Comparison of ENCODE assay signal across 8 cellular contexts in genomic region chr1:6235302-6235680, GRCh38. TPM values are rescaled to one million over a fixed set of nuclear protein-coding genes. Genes with fewer than 3 reads are reported as not detected.
DNase-seq lines count a peak whose midpoint lies in the region; ATAC-seq and TF ChIP-seq lines count a peak whose summit lies in the region.

No MANE protein-coding gene starts in this region.

- whole genome bisulfite sequencing in lung, 2 donors: 0% methylated on average over 28 to 31 of the region's 31 CpGs
- 0% methylated on average over 2 to 22 of the region's 31 CpGs for WGBS in transverse colon (ENCODE audit: low coverage in 1 of 2), 2 donors

- peaks cover 4 to 16% of the 10 kb centered on the region in 2 donors for H3K36me3 ChIP-seq in lung (ENCODE audit: control insufficient read depth in 2 of 2, insufficient read depth in 2 of 2, low read length in 2 of 2)
- peaks cover 0 to 25% (median 7%) of the 10 kb centered on the region in 4 donors for H3K36me3 ChIP-seq in transverse colon

- TF ChIP-seq CTCF in astrocyte of the spinal cord (IDR thresholded peaks at IDR 0.05; ENCODE audit: low read depth, low read length): no peak
- TF ChIP-seq CTCF in lung (IDR thresholded peaks at IDR 0.05; ENCODE audit: control extremely low read depth, extremely low read depth): no peak
- no peak for TF ChIP-seq CTCF in transverse colon (IDR thresholded peaks at IDR 0.05)

- TF ChIP-seq POLR2A in transverse colon (IDR thresholded peaks at IDR 0.05): no peak

- in situ Hi-C loops in astrocyte of the spinal cord (cut with HindIII; ENCODE audit: low sequenced_read_pairs) (no loop called here), transverse colon (cut with MboI; ENCODE audit: low pct_ligation_motif_present in 1 of 4, low pct_unique_long_range_greater_than_20kb in 1 of 4, low sequenced_read_pairs in 3 of 4) (loop anchor here in 1 of 4 donors (25.0 kb wide), 1 partner anchor 177 kb away; the partner anchor contains the start of genes ESPN and HES2)

- peaks cover 6 to 7% of the 10 kb centered on the region in 2 donors for H3K4me1 ChIP-seq in lung (ENCODE audit: control insufficient read depth in 2 of 2, insufficient read depth in 2 of 2, low read length in 2 of 2)
- peaks cover 8 to 16% (median 12%) of the 10 kb centered on the region in 4 donors for H3K4me1 ChIP-seq in transverse colon

- TF ChIP-seq EP300 in transverse colon (IDR thresholded peaks at IDR 0.05; ENCODE audit: low read depth): no peak

- H3K9me3 ChIP-seq in lung (ENCODE audit: control insufficient read depth in 2 of 2, insufficient read depth in 1 of 2, low read length in 1 of 2) (peaks cover 0 to 2% of the 10 kb centered on the region in 2 donors), transverse colon (no peaks in the 10 kb centered on the region)

- peak; percentile 4 to 8 for ATAC-seq in activated CD4-positive, CD25-positive, alpha-beta regulatory T cell treated with anti-CD3 and anti-CD28 coated beads, Interleukin-2, amount 50 U/mL, for 24 hours
- peak; percentile 5 for ATAC-seq in HG03520 (IDR thresholded peaks at IDR 0.05; ENCODE audit: unreplicated experiment)
- no peak for ATAC-seq in lung (ENCODE audit: insufficient read depth, low FRiP score)
- no peak for ATAC-seq in HG03469 (IDR thresholded peaks at IDR 0.05; ENCODE audit: unreplicated experiment)

- peak overlapping the region; percentile 83 for H3K4me3 ChIP-seq in astrocyte of the spinal cord (ENCODE audit: low read depth, low read length)
- peak overlapping the region; percentile 94 for H3K4me3 ChIP-seq in lung
- H3K4me3 ChIP-seq in transverse colon: peak overlapping the region; percentile 63 to 95 (median 76)

- H3K27me3 ChIP-seq in lung (ENCODE audit: control insufficient read depth, insufficient read depth) (peaks cover 2% of the 10 kb centered on the region), transverse colon (peaks cover 19% of the 10 kb centered on the region)

- H3K27ac ChIP-seq in lung (ENCODE audit: low read depth in 1 of 2, low read length in 1 of 2) (peak overlapping the region in 1 of 2 donors; percentile 86), transverse colon (peak overlapping the region; percentile 71 to 87 (median 83))

- intact Hi-C loops in transverse colon (cut with DNase I; ENCODE audit: low total_unique reads): no loop called here

- no peak for DNase-seq in activated CD4-positive, CD25-positive, alpha-beta regulatory T cell (lab: John Stamatoyannopoulos, UW)
- DNase-seq in astrocyte of the spinal cord (ENCODE audit: low read depth, low spot score): no peak
- DNase-seq in lung (ENCODE audit: low spot score): no peak
- DNase-seq in transverse colon: peak; percentile 74
- no peak for DNase-seq in NCI-H510A (lab: John Stamatoyannopoulos, UW)

RNA-seq across cellular contexts. Expression of gene ICMT, which starts 0.5 kb away (rescaled TPM):
- total RNA-seq in lung: 10 to 100 TPM; 30.2 to 68.5 TPM
- polyA plus RNA-seq in lung: 10 to 100 TPM; 17.4 to 33.6 TPM
- total RNA-seq in transverse colon: 10 to 100 TPM; 21.3 to 84.1 (median 61.8) TPM

RNA-seq across cellular contexts. Expression of gene HES3, which starts 8.7 kb away (rescaled TPM):
- total RNA-seq in lung (not detected), transverse colon (not detected)
- polyA plus RNA-seq in lung: not detected

RNA-seq across cellular contexts. Expression of gene GPR153, which starts 25.6 kb away (rescaled TPM):
- 10 to 100 TPM in 1 of 2 donors, 1 to 10 TPM in 1; 8.0 to 17.0 TPM for total RNA-seq in lung
- 1 to 10 TPM; 3.2 to 4.3 TPM for polyA plus RNA-seq in lung
- total RNA-seq in transverse colon: 10 to 100 TPM; 15.6 to 38.2 (median 27.8) TPM

RNA-seq across cellular contexts. Expression of gene RNF207, which starts 29.4 kb away (rescaled TPM):
- total RNA-seq in lung: 10 to 100 TPM; 11.1 to 14.4 TPM
- polyA plus RNA-seq in lung: 10 to 100 TPM in 1 of 2 donors, 1 to 10 TPM in 1; 8.0 to 13.5 TPM
- 1,000 to 10,000 TPM in 1 of 4 donors, 100 to 1,000 TPM in 2, 10 to 100 TPM in 1; 82.6 to 1,341 (median 190) TPM for total RNA-seq in transverse colon

RNA-seq across cellular contexts. Expression of gene RPL22, which starts 35.9 kb away (rescaled TPM):
- total RNA-seq in lung: 100 to 1,000 TPM; 224 to 272 TPM
- 100 to 1,000 TPM; 186 to 985 TPM for polyA plus RNA-seq in lung
- total RNA-seq in transverse colon: 100 to 1,000 TPM in 3 of 4 donors, 10 to 100 TPM in 1; 56.5 to 170 (median 106) TPM

Comparison
In these comparisons a context has a peak if more than half of its experiments do, and no peak if none do; other contexts are left out.
1. ATAC-seq: peak in activated CD4-positive, CD25-positive, alpha-beta regulatory T cell treated with anti-CD3 and anti-CD28 coated beads, Interleukin-2, amount 50 U/mL, for 24 hours (2 of 2) and HG03520 (single experiment); none in lung (single experiment) and HG03469 (single experiment).
2. Peak in every context shown above with its lines, with median percentiles within 50 percentile points of each other: H3K4me3 ChIP-seq.